In genomic region chr5:11251242-11251641, GRCh38 we compare ENCODE assay signal across 13 cellular contexts.
DNase-seq lines count a peak whose midpoint lies in the region; ATAC-seq, FAIRE-seq and TF ChIP-seq lines count a peak whose summit lies in the region.
"Had no signal": no experiment of that assay in that cellular context is flagged by ENCODE, and none has a peak within 500 bp of the region (broad histone marks: within the 10 kb centered on the region; RNA-seq: fewer than 3 reads in every experiment).

No MANE protein-coding gene starts in this region.

- H3K27ac Mint-ChIP-seq in nephron progenitor cell: no peak overlapping the region
- no peak overlapping the region for H3K27ac Mint-ChIP-seq in activated naive CD8-positive, alpha-beta T cell treated with anti-CD3 and anti-CD28 coated beads, Interleukin-2, amount 50 U/mL, for 24 hours
- H3K27ac Mint-ChIP-seq: CD14-positive monocyte, nephron had no signal

- ATAC-seq in pancreas (peak in 3 of 4 donors; percentile 46 to 69 (median 64)), left ventricle myocardium superior (no peak)
- ATAC-seq in activated naive CD8-positive, alpha-beta T cell treated with anti-CD3 and anti-CD28 coated beads, Interleukin-2, amount 50 U/mL, for 24 hours: no peak
- ATAC-seq: gastroesophageal sphincter had no signal

- H3K4me3 ChIP-seq in epithelial cell of esophagus (ENCODE audit: low read length): no peak overlapping the region
- no peak overlapping the region for H3K4me3 ChIP-seq in pancreas
- H3K4me3 ChIP-seq: gastroesophageal sphincter had no signal

- no peak for TF ChIP-seq POLR2A in GM12892 (IDR thresholded peaks at IDR 0.05; ENCODE audit: low read depth, low read length)

- no peak for TF ChIP-seq CTCF in epithelial cell of esophagus (IDR thresholded peaks at IDR 0.05; ENCODE audit: insufficient read depth, low read depth, low read length, missing control alignments)
- no peak for TF ChIP-seq CTCF in pancreas (IDR thresholded peaks at IDR 0.05)
- no peak for TF ChIP-seq CTCF in nephron progenitor cell (IDR thresholded peaks at IDR 0.05)

- intact Hi-C loops in pancreas (cut with DNase I): no loop called here
- intact Hi-C loops in left ventricle myocardium superior (cut with micrococcal nuclease): no loop called here

- H3K9me3 ChIP-seq in pancreas: no peaks in the 10 kb centered on the region
- H3K9me3 ChIP-seq: gastroesophageal sphincter had no signal

- H3K27ac ChIP-seq in pancreas: no peak overlapping the region
- H3K27ac ChIP-seq: gastroesophageal sphincter had no signal

- no peaks in the 10 kb centered on the region for H3K36me3 ChIP-seq in pancreas
- H3K36me3 ChIP-seq: gastroesophageal sphincter had no signal

- H3K9me3 Mint-ChIP-seq in nephron progenitor cell: no peaks in the 10 kb centered on the region
- H3K9me3 Mint-ChIP-seq in activated naive CD8-positive, alpha-beta T cell treated with anti-CD3 and anti-CD28 coated beads, Interleukin-2, amount 50 U/mL, for 24 hours: no peaks in the 10 kb centered on the region
- H3K9me3 Mint-ChIP-seq: nephron had no signal

- 50 to 55% methylated on average over 5 of the region's 5 CpGs for WGBS in pancreas, 2 donors

- peaks cover 0 to 9% (median 0%) of the 10 kb centered on the region in 3 donors for H3K4me1 ChIP-seq in pancreas
- H3K4me1 ChIP-seq: gastroesophageal sphincter had no signal

- H3K27me3 Mint-ChIP-seq in nephron progenitor cell (ENCODE audit: low read depth, poor library complexity): no peaks in the 10 kb centered on the region
- peaks cover 3% of the 10 kb centered on the region for H3K27me3 Mint-ChIP-seq in activated naive CD8-positive, alpha-beta T cell treated with anti-CD3 and anti-CD28 coated beads, Interleukin-2, amount 50 U/mL, for 24 hours

- no peak overlapping the region for H3K4me3 Mint-ChIP-seq in nephron progenitor cell
- H3K4me3 Mint-ChIP-seq in activated naive CD8-positive, alpha-beta T cell treated with anti-CD3 and anti-CD28 coated beads, Interleukin-2, amount 50 U/mL, for 24 hours: no peak overlapping the region
- H3K4me3 Mint-ChIP-seq: CD14-positive monocyte, nephron had no signal

- no peak for DNase-seq in GM12892 (ENCODE audit: insufficient read length)
- DNase-seq in M059J (ENCODE audit: low read depth): peak; percentile 51
- peak; percentile 90 for DNase-seq in epithelial cell of esophagus (ENCODE audit: low read depth)
- no peak for DNase-seq in pancreas
- DNase-seq in left ventricle myocardium superior: no peak
- DNase-seq in nephron progenitor cell: no peak
- no peak for DNase-seq in RPMI8226
- DNase-seq in activated naive CD8-positive, alpha-beta T cell treated with anti-CD3 and anti-CD28 coated beads, Interleukin-2, amount 50 U/mL, for 24 hours: no peak
- DNase-seq: activated CD4-positive, CD25-positive, alpha-beta regulatory T cell treated with anti-CD3 and anti-CD28 coated beads, Interleukin-2, amount 50 U/mL, for 72 hours; NCI-H2107 had no signal

- H3K27me3 ChIP-seq in pancreas: no peaks in the 10 kb centered on the region
- H3K27me3 ChIP-seq: gastroesophageal sphincter had no signal

- FAIRE-seq in GM12892 (lab: Jason Lieb, UNC) (peak; percentile 38), pancreas (lab: Jason Lieb, UNC) (no peak)

- H3K4me1 Mint-ChIP-seq in nephron progenitor cell: peaks cover 5% of the 10 kb centered on the region
- H3K4me1 Mint-ChIP-seq in activated naive CD8-positive, alpha-beta T cell treated with anti-CD3 and anti-CD28 coated beads, Interleukin-2, amount 50 U/mL, for 24 hours: no peaks in the 10 kb centered on the region
- H3K4me1 Mint-ChIP-seq: CD14-positive monocyte had no signal

- H3K36me3 Mint-ChIP-seq in nephron progenitor cell (ENCODE audit: low read depth): no peaks in the 10 kb centered on the region
- no peaks in the 10 kb centered on the region for H3K36me3 Mint-ChIP-seq in activated naive CD8-positive, alpha-beta T cell treated with anti-CD3 and anti-CD28 coated beads, Interleukin-2, amount 50 U/mL, for 24 hours (ENCODE audit: low read depth)
- H3K36me3 Mint-ChIP-seq: CD14-positive monocyte had no signal

Comparison
In these comparisons a context has a peak if more than half of its experiments do, and no peak if none do; other contexts are left out.
1. DNase-seq: peak in M059J (single experiment) and epithelial cell of esophagus (single experiment); none in GM12892 (single experiment), pancreas (0 of 6), left ventricle myocardium superior (single experiment), nephron progenitor cell (single experiment), RPMI8226 (single experiment) and activated naive CD8-positive, alpha-beta T cell treated with anti-CD3 and anti-CD28 coated beads, Interleukin-2, amount 50 U/mL, for 24 hours (single experiment).
2. ATAC-seq: peak in pancreas (3 of 4); none in left ventricle myocardium superior (single experiment) and activated naive CD8-positive, alpha-beta T cell treated with anti-CD3 and anti-CD28 coated beads, Interleukin-2, amount 50 U/mL, for 24 hours (single experiment).